ENCODE assay signal across 28 cellular contexts in the genomic region with DNA sequence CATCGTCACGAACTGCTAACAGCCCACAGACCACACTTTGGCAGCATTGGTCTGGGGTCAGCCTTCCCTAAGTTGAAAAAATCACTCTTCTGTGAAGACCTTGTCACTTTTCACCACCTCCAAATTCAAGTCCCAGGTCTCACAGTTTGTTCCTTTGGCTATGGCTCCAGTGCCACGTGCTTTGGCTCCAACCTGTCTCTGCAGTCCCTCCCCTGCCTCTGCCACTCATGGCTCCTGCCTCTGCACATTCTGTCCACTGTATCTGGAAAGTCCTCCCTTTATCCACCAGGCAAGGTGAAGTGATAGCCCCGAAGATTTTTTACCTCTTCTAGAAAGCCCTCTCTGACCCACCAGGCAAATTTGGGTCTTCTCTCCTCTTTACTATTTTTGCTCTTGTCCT. TPM values are rescaled to one million over a fixed set of nuclear protein-coding genes. Genes with fewer than 3 reads are reported as not detected.
"Had no signal": no experiment of that assay in that cellular context is flagged by ENCODE, and none has a peak within 500 bp of the region (broad histone marks: within the 10 kb centered on the region; RNA-seq: fewer than 3 reads in every experiment).

No MANE protein-coding gene starts in this region.

- H3K27me3 Mint-ChIP-seq: activated B cell treated with CpG ODN at 0.5 μM for 24 hours; activated CD8-positive, alpha-beta memory T cell treated with anti-CD3 and anti-CD28 coated beads, Interleukin-2, amount 10 ng/mL, durations not matched to agents 7 days and 5 days; activated naive CD4-positive, alpha-beta T cell treated with anti-CD3 and anti-CD28 coated beads, Interleukin-2, amount 50 U/mL, for 24 hours; activated T-cell treated with anti-CD3 and anti-CD28 coated beads, Interleukin-2, amount 50 U/mL, for 24 hours; central memory CD8-positive, alpha-beta T cell had no signal

- DNase-seq: activated B cell treated with CpG ODN at 0.5 μM for 24 hours; activated CD4-positive, alpha-beta T cell treated with anti-CD3 and anti-CD28 coated beads for 1 hour; activated CD4-positive, alpha-beta T cell treated with anti-CD3 and anti-CD28 coated beads, Interleukin-2, amount 50 U/mL, for 1 hour; activated CD8-positive, alpha-beta memory T cell treated with anti-CD3 and anti-CD28 coated beads, Interleukin-2, amount 10 ng/mL, durations not matched to agents 7 days and 5 days; activated effector memory CD4-positive, alpha-beta T cell treated with Interleukin-2 at 50 U/mL for 16 hours; activated naive CD4-positive, alpha-beta T cell; activated T-cell treated with anti-CD3 and anti-CD28 coated beads, Interleukin-2, amount 50 U/mL, for 24 hours; aorta; Kasumi-1; KBM-7; NCI-H1105 treated with DMSO at 0.1 percent for 48 hours; NCI-H1436 treated with DMSO at 0.1 percent for 48 hours; NCI-H187 treated with DMSO at 0.1 percent for 48 hours; NCI-H2081 treated with DMSO at 0.1 percent for 48 hours; NCI-H2171; NCI-H226; NCI-H526; NK-92 treated with Interleukin-12 subunit alpha and Interleukin-12 subunit beta, amount 100 ng/mL, for 24 hours; Peyer's patch; SHP77 treated with DMSO at 0.1 percent for 48 hours; T-helper 2 cell; T1000 had no signal

- H3K9me3 Mint-ChIP-seq: activated B cell treated with CpG ODN at 0.5 μM for 24 hours; activated naive CD4-positive, alpha-beta T cell treated with anti-CD3 and anti-CD28 coated beads, Interleukin-2, amount 50 U/mL, for 24 hours; activated T-cell treated with anti-CD3 and anti-CD28 coated beads, Interleukin-2, amount 50 U/mL, for 24 hours; activated T-helper 1 cell treated with anti-CD3 and anti-CD28 coated beads, Interleukin-12 subunit alpha, Interleukin-12 subunit beta, Interleukin-2, Interleukin-4 antibody, amounts not matched to agents 30 ng/mL and 10 ng/mL and 1 ng/mL, durations not matched to agents 14 hours and 24 hours and 36 hours; central memory CD8-positive, alpha-beta T cell had no signal

- H3K9me3 ChIP-seq: breast epithelium, Peyer's patch had no signal

- H3K27ac Mint-ChIP-seq: activated B cell treated with CpG ODN at 0.5 μM for 24 hours; activated CD8-positive, alpha-beta memory T cell treated with anti-CD3 and anti-CD28 coated beads, Interleukin-2, amount 10 ng/mL, durations not matched to agents 7 days and 5 days; activated naive CD4-positive, alpha-beta T cell treated with anti-CD3 and anti-CD28 coated beads, Interleukin-2, amount 50 U/mL, for 24 hours; activated T-cell treated with anti-CD3 and anti-CD28 coated beads, Interleukin-2, amount 50 U/mL, for 24 hours; activated T-helper 1 cell treated with anti-CD3 and anti-CD28 coated beads, Interleukin-12 subunit alpha, Interleukin-12 subunit beta, Interleukin-2, Interleukin-4 antibody, amounts not matched to agents 30 ng/mL and 10 ng/mL and 1 ng/mL, durations not matched to agents 14 hours and 24 hours and 36 hours had no signal

- H3K4me3 Mint-ChIP-seq: activated B cell treated with CpG ODN at 0.5 μM for 24 hours; activated CD8-positive, alpha-beta memory T cell treated with anti-CD3 and anti-CD28 coated beads, Interleukin-2, amount 10 ng/mL, durations not matched to agents 7 days and 5 days; activated naive CD4-positive, alpha-beta T cell treated with anti-CD3 and anti-CD28 coated beads, Interleukin-2, amount 50 U/mL, for 24 hours; activated T-cell treated with anti-CD3 and anti-CD28 coated beads, Interleukin-2, amount 50 U/mL, for 24 hours; activated T-helper 1 cell treated with anti-CD3 and anti-CD28 coated beads, Interleukin-12 subunit alpha, Interleukin-12 subunit beta, Interleukin-2, Interleukin-4 antibody, amounts not matched to agents 30 ng/mL and 10 ng/mL and 1 ng/mL, durations not matched to agents 14 hours and 24 hours and 36 hours; central memory CD8-positive, alpha-beta T cell had no signal

- H3K4me3 ChIP-seq: breast epithelium, Peyer's patch had no signal

- H3K36me3 Mint-ChIP-seq: activated CD8-positive, alpha-beta memory T cell treated with anti-CD3 and anti-CD28 coated beads, Interleukin-2, amount 10 ng/mL, durations not matched to agents 7 days and 5 days had no signal

- H3K4me1 Mint-ChIP-seq: activated B cell treated with CpG ODN at 0.5 μM for 24 hours had no signal

- H3K27ac ChIP-seq: breast epithelium, Peyer's patch, RWPE1 had no signal

- H3K4me1 ChIP-seq: breast epithelium, Peyer's patch had no signal

- H3K36me3 ChIP-seq: breast epithelium, Peyer's patch had no signal

- ATAC-seq: activated CD8-positive, alpha-beta memory T cell treated with anti-CD3 and anti-CD28 coated beads, Interleukin-2, amount 10 ng/mL, durations not matched to agents 7 days and 5 days had no signal

- H3K27me3 ChIP-seq: breast epithelium, Peyer's patch had no signal

RNA-seq across cellular contexts. Expression of gene CKMT2, which starts 5.3 kb away (rescaled TPM):
- total RNA-seq: activated B cell treated with CpG ODN at 0.5 μM for 24 hours; activated CD8-positive, alpha-beta memory T cell treated with anti-CD3 and anti-CD28 coated beads, Interleukin-2, amount 10 ng/mL, durations not matched to agents 7 days and 5 days; activated T-helper 1 cell treated with anti-CD3 and anti-CD28 coated beads, Interleukin-12 subunit alpha, Interleukin-12 subunit beta, Interleukin-2, Interleukin-4 antibody, amounts not matched to agents 30 ng/mL and 10 ng/mL and 1 ng/mL, durations not matched to agents 14 hours and 24 hours and 36 hours; NCI-H460 had no signal
